Comparison of ENCODE assay signal across 23 cellular contexts in the genomic region with DNA sequence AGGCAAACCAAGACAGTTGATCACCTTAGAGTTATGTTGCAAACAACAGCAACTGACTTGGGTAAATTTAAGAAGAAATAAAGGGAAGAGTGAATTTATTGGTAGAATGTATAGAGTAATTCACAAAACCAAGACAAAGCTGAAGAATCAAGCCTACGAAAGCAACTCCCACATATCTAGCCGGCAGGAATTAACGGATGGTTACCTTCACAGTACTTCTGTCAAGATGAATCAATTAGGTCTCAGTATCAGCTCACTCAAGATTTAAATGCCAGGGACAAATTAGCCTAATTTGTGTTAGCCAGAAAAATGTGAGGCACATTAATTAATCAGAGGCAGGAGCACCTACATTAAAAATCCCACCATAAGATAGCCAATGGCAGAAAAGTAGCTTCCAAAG.
"Had no signal": no experiment of that assay in that cellular context is flagged by ENCODE, and none has a peak within 500 bp of the region (broad histone marks: within the 10 kb centered on the region; RNA-seq: fewer than 3 reads in every experiment).

No MANE protein-coding gene starts in this region.

- H3K36me3 ChIP-seq: esophagus muscularis mucosa, gastroesophageal sphincter, heart left ventricle, left lung, lower lobe of right lung had no signal

- H3K27ac ChIP-seq: coronary artery, dorsolateral prefrontal cortex, esophagus muscularis mucosa, foreskin keratinocyte, gastroesophageal sphincter, heart left ventricle, hepatocyte, left lung, lower lobe of right lung had no signal

- H2AFZ ChIP-seq: hepatocyte had no signal

- DNase-seq: dermis blood vessel endothelial cell; dorsolateral prefrontal cortex; effector CD4-positive, alpha-beta T cell; effector memory CD4-positive, alpha-beta T cell; foreskin keratinocyte; heart left ventricle; hypothalamus; immature natural killer cell; islet precursor cell; kidney; left colon; left lung; left ventricle myocardium superior; lower lobe of right lung; mesendoderm; midbrain had no signal

- H3K4me2 ChIP-seq: hepatocyte had no signal

- H3K27me3 ChIP-seq: dorsolateral prefrontal cortex, esophagus muscularis mucosa, foreskin keratinocyte, gastroesophageal sphincter, heart left ventricle, hepatocyte, left lung had no signal

- ATAC-seq: foreskin keratinocyte, gastroesophageal sphincter, heart left ventricle, left colon, left lung, left ventricle myocardium superior, lower lobe of right lung had no signal

- H3K9me3 ChIP-seq: esophagus muscularis mucosa, gastroesophageal sphincter, heart left ventricle, left lung, lower lobe of right lung had no signal

- H3K4me3 ChIP-seq: coronary artery, dorsolateral prefrontal cortex, esophagus muscularis mucosa, gastroesophageal sphincter, heart left ventricle, hepatocyte, left lung, lower lobe of right lung had no signal

- FAIRE-seq: colon, endothelial cell of umbilical vein, frontal cortex, kidney had no signal
